ENCODE assay signal across 1 cellular context in the genomic region with DNA sequence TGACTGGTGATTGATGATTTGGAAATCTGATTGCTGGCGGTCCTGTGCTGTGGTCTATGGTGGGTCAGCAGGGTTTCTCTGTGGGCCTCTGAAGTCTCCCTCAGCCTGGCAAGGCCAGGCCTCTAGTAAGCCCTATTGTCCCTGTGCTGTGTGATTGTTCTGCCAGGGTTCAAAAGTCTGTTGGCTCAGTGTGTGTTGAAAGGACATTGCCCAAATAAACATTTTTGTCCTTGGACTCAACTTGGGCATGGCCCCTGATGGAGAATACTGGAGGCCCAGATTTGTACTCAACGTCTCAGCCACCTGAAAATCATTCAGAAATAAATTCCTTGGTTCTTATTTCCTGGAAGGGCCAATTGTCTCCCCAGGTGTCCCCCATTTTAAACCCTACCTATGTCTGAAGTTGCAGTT.
A peak's percentile ranks its signal among the peaks of the same experiment; 100 is the strongest.
TF ChIP-seq lines count a peak whose summit lies in the region.

No MANE protein-coding gene starts in this region.

TF ChIP-seq in HepG2, 621 proteins besides CTCF, POLR2A, EP300 and RAD21 (continued from another document and continues in another):
- TF ChIP-seq, protein P1, sequence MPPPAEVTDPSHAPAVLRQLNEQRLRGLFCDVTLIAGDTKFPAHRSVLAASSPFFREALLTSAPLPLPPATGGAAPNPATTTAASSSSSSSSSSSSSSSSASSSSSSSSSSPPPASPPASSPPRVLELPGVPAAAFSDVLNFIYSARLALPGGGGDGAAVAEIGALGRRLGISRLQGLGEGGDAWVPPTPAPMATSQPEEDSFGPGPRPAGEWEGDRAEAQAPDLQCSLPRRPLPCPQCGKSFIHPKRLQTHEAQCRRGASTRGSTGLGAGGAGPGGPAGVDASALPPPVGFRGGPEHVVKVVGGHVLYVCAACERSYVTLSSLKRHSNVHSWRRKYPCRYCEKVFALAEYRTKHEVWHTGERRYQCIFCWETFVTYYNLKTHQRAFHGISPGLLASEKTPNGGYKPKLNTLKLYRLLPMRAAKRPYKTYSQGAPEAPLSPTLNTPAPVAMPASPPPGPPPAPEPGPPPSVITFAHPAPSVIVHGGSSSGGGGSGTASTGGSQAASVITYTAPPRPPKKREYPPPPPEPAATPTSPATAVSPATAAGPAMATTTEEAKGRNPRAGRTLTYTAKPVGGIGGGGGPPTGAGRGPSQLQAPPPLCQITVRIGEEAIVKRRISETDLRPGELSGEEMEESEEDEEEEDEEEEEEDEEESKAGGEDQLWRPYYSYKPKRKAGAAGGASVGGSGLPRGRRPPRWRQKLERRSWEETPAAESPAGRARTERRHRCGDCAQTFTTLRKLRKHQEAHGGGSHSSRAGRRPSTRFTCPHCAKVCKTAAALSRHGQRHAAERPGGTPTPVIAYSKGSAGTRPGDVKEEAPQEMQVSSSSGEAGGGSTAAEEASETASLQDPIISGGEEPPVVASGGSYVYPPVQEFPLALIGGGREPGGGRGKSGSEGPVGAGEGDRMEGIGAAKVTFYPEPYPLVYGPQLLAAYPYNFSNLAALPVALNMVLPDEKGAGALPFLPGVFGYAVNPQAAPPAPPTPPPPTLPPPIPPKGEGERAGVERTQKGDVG (CRISPR knock-in tag; IDR thresholded peaks at IDR 0.05; ENCODE audit: borderline replicate concordance) = peak; percentile 38; the same call in 1 of the 2 replicates
- peak; percentile 84 for TF ChIP-seq SKI (IDR thresholded peaks at IDR 0.05; ENCODE audit: partially characterized antibody)
- no peak for TF ChIP-seq ARNT (IDR thresholded peaks at IDR 0.05)
- TF ChIP-seq, protein P2, sequence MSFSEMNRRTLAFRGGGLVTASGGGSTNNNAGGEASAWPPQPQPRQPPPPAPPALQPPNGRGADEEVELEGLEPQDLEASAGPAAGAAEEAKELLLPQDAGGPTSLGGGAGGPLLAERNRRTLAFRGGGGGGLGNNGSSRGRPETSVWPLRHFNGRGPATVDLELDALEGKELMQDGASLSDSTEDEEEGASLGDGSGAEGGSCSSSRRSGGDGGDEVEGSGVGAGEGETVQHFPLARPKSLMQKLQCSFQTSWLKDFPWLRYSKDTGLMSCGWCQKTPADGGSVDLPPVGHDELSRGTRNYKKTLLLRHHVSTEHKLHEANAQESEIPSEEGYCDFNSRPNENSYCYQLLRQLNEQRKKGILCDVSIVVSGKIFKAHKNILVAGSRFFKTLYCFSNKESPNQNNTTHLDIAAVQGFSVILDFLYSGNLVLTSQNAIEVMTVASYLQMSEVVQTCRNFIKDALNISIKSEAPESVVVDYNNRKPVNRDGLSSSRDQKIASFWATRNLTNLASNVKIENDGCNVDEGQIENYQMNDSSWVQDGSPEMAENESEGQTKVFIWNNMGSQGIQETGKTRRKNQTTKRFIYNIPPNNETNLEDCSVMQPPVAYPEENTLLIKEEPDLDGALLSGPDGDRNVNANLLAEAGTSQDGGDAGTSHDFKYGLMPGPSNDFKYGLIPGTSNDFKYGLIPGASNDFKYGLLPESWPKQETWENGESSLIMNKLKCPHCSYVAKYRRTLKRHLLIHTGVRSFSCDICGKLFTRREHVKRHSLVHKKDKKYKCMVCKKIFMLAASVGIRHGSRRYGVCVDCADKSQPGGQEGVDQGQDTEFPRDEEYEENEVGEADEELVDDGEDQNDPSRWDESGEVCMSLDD (CRISPR knock-in tag; IDR thresholded peaks at IDR 0.05; ENCODE audit: borderline replicate concordance) = no peak
- no peak; the same call in 1 of the 2 replicates for TF ChIP-seq MEF2D (CRISPR knock-in tag; IDR thresholded peaks at IDR 0.05)
- TF ChIP-seq, protein P3, sequence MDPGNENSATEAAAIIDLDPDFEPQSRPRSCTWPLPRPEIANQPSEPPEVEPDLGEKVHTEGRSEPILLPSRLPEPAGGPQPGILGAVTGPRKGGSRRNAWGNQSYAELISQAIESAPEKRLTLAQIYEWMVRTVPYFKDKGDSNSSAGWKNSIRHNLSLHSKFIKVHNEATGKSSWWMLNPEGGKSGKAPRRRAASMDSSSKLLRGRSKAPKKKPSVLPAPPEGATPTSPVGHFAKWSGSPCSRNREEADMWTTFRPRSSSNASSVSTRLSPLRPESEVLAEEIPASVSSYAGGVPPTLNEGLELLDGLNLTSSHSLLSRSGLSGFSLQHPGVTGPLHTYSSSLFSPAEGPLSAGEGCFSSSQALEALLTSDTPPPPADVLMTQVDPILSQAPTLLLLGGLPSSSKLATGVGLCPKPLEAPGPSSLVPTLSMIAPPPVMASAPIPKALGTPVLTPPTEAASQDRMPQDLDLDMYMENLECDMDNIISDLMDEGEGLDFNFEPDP (CRISPR knock-in tag; conservative IDR thresholded peaks at IDR 0.05) = no peak
- no peak for TF ChIP-seq ZNF577 (CRISPR knock-in tag; IDR thresholded peaks at IDR 0.05; ENCODE audit: borderline replicate concordance, low read depth)
- TF ChIP-seq, protein P4, sequence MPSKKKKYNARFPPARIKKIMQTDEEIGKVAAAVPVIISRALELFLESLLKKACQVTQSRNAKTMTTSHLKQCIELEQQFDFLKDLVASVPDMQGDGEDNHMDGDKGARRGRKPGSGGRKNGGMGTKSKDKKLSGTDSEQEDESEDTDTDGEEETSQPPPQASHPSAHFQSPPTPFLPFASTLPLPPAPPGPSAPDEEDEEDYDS (CRISPR knock-in tag; IDR thresholded peaks at IDR 0.05) = peak; percentile 41
- TF ChIP-seq, protein P5, sequence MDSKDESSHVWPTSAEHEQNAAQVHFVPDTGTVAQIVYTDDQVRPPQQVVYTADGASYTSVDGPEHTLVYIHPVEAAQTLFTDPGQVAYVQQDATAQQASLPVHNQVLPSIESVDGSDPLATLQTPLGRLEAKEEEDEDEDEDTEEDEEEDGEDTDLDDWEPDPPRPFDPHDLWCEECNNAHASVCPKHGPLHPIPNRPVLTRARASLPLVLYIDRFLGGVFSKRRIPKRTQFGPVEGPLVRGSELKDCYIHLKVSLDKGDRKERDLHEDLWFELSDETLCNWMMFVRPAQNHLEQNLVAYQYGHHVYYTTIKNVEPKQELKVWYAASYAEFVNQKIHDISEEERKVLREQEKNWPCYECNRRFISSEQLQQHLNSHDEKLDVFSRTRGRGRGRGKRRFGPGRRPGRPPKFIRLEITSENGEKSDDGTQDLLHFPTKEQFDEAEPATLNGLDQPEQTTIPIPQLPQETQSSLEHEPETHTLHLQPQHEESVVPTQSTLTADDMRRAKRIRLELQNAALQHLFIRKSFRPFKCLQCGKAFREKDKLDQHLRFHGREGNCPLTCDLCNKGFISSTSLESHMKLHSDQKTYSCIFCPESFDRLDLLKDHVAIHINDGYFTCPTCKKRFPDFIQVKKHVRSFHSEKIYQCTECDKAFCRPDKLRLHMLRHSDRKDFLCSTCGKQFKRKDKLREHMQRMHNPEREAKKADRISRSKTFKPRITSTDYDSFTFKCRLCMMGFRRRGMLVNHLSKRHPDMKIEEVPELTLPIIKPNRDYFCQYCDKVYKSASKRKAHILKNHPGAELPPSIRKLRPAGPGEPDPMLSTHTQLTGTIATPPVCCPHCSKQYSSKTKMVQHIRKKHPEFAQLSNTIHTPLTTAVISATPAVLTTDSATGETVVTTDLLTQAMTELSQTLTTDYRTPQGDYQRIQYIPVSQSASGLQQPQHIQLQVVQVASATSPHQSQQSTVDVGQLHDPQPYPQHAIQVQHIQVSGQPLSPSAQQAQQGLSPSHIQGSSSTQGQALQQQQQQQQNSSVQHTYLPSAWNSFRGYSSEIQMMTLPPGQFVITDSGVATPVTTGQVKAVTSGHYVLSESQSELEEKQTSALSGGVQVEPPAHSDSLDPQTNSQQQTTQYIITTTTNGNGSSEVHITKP (CRISPR knock-in tag; IDR thresholded peaks at IDR 0.05; ENCODE audit: low read depth) = peak; percentile 66; the same call in 1 of the 2 replicates
- 0 out of 2 replicates have a peak, but pooled peaks have one; percentile 50 for TF ChIP-seq MEIS2 (CRISPR knock-in tag; IDR thresholded peaks at IDR 0.05)
- peak; percentile 86; the same call in 1 of the 2 replicates for TF ChIP-seq ZFP1 (CRISPR knock-in tag; IDR thresholded peaks at IDR 0.05)
- TF ChIP-seq HOXA5 (CRISPR knock-in tag; IDR thresholded peaks at IDR 0.05) = peak; percentile 46; the same call in 1 of the 2 replicates
- TF ChIP-seq ZNF282 (IDR thresholded peaks at IDR 0.05; ENCODE audit: partially characterized antibody) = no peak
- TF ChIP-seq TCF12 (IDR thresholded peaks at IDR 0.05) = no peak
- TF ChIP-seq TCF12 (CRISPR knock-in tag; IDR thresholded peaks at IDR 0.05) = 0 out of 2 replicates have a peak, but pooled peaks have one; percentile 50
- TF ChIP-seq, protein P6, sequence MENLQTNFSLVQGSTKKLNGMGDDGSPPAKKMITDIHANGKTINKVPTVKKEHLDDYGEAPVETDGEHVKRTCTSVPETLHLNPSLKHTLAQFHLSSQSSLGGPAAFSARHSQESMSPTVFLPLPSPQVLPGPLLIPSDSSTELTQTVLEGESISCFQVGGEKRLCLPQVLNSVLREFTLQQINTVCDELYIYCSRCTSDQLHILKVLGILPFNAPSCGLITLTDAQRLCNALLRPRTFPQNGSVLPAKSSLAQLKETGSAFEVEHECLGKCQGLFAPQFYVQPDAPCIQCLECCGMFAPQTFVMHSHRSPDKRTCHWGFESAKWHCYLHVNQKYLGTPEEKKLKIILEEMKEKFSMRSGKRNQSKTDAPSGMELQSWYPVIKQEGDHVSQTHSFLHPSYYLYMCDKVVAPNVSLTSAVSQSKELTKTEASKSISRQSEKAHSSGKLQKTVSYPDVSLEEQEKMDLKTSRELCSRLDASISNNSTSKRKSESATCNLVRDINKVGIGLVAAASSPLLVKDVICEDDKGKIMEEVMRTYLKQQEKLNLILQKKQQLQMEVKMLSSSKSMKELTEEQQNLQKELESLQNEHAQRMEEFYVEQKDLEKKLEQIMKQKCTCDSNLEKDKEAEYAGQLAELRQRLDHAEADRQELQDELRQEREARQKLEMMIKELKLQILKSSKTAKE (CRISPR knock-in tag; IDR thresholded peaks at IDR 0.05; ENCODE audit: borderline replicate concordance) = peak; percentile 80
- TF ChIP-seq GABPB1 (CRISPR knock-in tag; IDR thresholded peaks at IDR 0.05) = peak; percentile 32
- TF ChIP-seq, protein P7, sequence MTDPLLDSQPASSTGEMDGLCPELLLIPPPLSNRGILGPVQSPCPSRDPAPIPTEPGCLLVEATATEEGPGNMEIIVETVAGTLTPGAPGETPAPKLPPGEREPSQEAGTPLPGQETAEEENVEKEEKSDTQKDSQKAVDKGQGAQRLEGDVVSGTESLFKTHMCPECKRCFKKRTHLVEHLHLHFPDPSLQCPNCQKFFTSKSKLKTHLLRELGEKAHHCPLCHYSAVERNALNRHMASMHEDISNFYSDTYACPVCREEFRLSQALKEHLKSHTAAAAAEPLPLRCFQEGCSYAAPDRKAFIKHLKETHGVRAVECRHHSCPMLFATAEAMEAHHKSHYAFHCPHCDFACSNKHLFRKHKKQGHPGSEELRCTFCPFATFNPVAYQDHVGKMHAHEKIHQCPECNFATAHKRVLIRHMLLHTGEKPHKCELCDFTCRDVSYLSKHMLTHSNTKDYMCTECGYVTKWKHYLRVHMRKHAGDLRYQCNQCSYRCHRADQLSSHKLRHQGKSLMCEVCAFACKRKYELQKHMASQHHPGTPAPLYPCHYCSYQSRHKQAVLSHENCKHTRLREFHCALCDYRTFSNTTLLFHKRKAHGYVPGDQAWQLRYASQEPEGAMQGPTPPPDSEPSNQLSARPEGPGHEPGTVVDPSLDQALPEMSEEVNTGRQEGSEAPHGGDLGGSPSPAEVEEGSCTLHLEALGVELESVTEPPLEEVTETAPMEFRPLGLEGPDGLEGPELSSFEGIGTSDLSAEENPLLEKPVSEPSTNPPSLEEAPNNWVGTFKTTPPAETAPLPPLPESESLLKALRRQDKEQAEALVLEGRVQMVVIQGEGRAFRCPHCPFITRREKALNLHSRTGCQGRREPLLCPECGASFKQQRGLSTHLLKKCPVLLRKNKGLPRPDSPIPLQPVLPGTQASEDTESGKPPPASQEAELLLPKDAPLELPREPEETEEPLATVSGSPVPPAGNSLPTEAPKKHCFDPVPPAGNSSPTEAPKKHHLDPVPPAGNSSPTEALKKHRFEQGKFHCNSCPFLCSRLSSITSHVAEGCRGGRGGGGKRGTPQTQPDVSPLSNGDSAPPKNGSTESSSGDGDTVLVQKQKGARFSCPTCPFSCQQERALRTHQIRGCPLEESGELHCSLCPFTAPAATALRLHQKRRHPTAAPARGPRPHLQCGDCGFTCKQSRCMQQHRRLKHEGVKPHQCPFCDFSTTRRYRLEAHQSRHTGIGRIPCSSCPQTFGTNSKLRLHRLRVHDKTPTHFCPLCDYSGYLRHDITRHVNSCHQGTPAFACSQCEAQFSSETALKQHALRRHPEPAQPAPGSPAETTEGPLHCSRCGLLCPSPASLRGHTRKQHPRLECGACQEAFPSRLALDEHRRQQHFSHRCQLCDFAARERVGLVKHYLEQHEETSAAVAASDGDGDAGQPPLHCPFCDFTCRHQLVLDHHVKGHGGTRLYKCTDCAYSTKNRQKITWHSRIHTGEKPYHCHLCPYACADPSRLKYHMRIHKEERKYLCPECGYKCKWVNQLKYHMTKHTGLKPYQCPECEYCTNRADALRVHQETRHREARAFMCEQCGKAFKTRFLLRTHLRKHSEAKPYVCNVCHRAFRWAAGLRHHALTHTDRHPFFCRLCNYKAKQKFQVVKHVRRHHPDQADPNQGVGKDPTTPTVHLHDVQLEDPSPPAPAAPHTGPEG (CRISPR knock-in tag; IDR thresholded peaks at IDR 0.05) = 0 out of 2 replicates have a peak, but pooled peaks have one; percentile 6
- TF ChIP-seq, protein P8, sequence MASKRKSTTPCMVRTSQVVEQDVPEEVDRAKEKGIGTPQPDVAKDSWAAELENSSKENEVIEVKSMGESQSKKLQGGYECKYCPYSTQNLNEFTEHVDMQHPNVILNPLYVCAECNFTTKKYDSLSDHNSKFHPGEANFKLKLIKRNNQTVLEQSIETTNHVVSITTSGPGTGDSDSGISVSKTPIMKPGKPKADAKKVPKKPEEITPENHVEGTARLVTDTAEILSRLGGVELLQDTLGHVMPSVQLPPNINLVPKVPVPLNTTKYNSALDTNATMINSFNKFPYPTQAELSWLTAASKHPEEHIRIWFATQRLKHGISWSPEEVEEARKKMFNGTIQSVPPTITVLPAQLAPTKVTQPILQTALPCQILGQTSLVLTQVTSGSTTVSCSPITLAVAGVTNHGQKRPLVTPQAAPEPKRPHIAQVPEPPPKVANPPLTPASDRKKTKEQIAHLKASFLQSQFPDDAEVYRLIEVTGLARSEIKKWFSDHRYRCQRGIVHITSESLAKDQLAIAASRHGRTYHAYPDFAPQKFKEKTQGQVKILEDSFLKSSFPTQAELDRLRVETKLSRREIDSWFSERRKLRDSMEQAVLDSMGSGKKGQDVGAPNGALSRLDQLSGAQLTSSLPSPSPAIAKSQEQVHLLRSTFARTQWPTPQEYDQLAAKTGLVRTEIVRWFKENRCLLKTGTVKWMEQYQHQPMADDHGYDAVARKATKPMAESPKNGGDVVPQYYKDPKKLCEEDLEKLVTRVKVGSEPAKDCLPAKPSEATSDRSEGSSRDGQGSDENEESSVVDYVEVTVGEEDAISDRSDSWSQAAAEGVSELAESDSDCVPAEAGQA (IDR thresholded peaks at IDR 0.05; ENCODE audit: low read depth) = peak; percentile 62; the same call in 1 of the 2 replicates
- TF ChIP-seq, protein P8 (CRISPR knock-in tag; IDR thresholded peaks at IDR 0.05; ENCODE audit: borderline replicate concordance) = no peak
